28 cellular contexts compared by ENCODE assay signal in the genomic region with DNA sequence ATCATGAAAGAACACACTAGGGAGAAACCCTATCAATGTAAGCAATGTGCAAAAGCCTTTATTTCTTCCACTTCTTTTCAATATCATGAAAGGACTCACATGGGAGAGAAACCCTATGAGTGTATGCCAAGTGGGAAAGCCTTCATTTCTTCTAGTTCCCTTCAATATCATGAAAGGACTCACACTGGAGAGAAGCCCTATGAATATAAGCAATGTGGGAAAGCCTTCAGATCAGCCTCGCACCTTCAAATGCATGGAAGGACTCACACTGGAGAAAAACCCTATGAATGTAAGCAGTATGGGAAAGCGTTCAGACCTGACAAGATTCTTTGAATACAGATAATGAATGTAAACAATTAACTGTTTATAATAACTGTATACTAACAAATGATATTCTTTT. TPM values are rescaled to one million over a fixed set of nuclear protein-coding genes. Genes with fewer than 3 reads are reported as not detected.
"Had no signal": no experiment of that assay in that cellular context is flagged by ENCODE, and none has a peak within 500 bp of the region (broad histone marks: within the 10 kb centered on the region; RNA-seq: fewer than 3 reads in every experiment).

No MANE protein-coding gene starts in this region.

- H3K27ac ChIP-seq: adrenal gland, ascending aorta, epithelial cell of prostate, esophagus squamous epithelium, heart right ventricle, lower lobe of right lung, pancreas, psoas muscle, stomach, tibial nerve, WERI-Rb-1 had no signal

- H3K4me3 ChIP-seq: adrenal gland, ascending aorta, esophagus squamous epithelium, heart right ventricle, lower lobe of right lung, pancreas, psoas muscle, stomach, tibial nerve had no signal

- ATAC-seq: activated CD4-positive, CD25-positive, alpha-beta regulatory T cell treated with anti-CD3 and anti-CD28 coated beads, Interleukin-2, amount 50 U/mL, for 24 hours; heart right ventricle; left lobe of liver; lower lobe of right lung; naive thymus-derived CD8-positive, alpha-beta T cell; pancreas; psoas muscle; stimulated activated naive B cell treated with anti-CD40 and anti-IgM and Interleukin-4, amounts not matched to agents 10 μg/mL and 1 μg/mL and 100 μg/mL, for 72 hours; T-helper 17 cell had no signal

- FAIRE-seq: pancreas had no signal

- DNase-seq: activated CD4-positive, alpha-beta T cell treated with anti-CD3 and anti-CD28 coated beads for 48 hours; activated CD4-positive, alpha-beta T cell treated with anti-CD3 and anti-CD28 coated beads, Interleukin-2, amount 50 U/mL, for 48 hours; activated CD8-positive, alpha-beta memory T cell treated with anti-CD3 and anti-CD28 coated beads for 24 hours; activated effector memory CD4-positive, alpha-beta T cell treated with Interleukin-2 at 50 U/mL for 16 hours; activated naive CD4-positive, alpha-beta T cell treated with Interleukin-2 at 50 U/mL for 16 hours; adrenal gland; esophagus squamous epithelium; foreskin melanocyte; heart right ventricle; kidney glomerular epithelial cell; lower lobe of right lung; mesenchymal stem cell; naive thymus-derived CD8-positive, alpha-beta T cell; nucleus accumbens; pancreas; psoas muscle; stimulated activated CD4-positive, alpha-beta T cell treated with anti-CD3 and anti-CD28 coated beads, Interleukin-15, amount 100 ng/mL, for 24 hours; stimulated activated CD4-positive, alpha-beta T cell treated with anti-CD3 and anti-CD28 coated beads, Interleukin-2, amount 100 ng/mL, for 24 hours; stimulated activated naive B cell treated with anti-CD40 and anti-IgM and Interleukin-4, amounts not matched to agents 10 μg/mL and 1 μg/mL and 100 μg/mL, for 72 hours; stomach; T-helper 17 cell; T1000; WERI-Rb-1 had no signal

- H3K4me1 ChIP-seq: adrenal gland, ascending aorta, heart right ventricle, lower lobe of right lung, pancreas, psoas muscle, stomach, tibial nerve had no signal

- H3K27me3 ChIP-seq: adrenal gland, ascending aorta, esophagus squamous epithelium, heart right ventricle, pancreas, stomach, tibial nerve had no signal

RNA-seq across cellular contexts. Expression of a gene that starts 35.2 kb away (rescaled TPM):
- total RNA-seq: ascending aorta had no signal
